ENCODE assay signal across 23 cellular contexts in the genomic region with DNA sequence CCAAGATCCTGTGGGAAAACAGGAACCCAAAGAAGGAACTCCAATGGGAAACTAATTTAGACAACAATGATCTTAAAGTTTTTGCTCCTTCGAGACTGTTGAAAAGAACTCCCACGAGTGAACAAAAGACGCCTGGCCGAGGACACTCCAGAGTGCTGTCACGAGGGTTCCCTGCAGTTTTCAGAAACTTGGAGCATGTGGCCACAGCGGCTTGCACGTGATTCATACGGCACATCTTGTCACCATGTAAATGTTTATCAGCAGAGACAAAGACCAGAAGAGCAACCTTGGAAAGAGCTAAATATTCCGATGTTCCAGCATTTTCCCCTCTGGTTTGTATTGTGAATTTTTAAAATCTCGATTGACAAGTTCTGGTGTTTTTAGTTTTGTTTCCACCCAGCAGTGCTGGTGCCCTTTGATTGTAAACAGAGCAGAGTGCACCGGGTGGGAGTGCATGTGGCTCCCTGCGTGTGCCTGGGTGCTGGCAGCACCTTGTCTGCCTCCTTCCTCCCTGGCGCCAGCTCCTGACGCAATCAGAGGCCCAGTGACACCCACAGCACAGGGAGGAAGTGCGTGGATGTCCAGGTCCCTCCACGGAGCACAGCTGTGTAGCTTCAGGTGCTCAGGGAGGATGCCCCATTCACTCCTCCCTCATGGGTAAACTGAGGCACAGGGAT.
"Had no signal": no experiment of that assay in that cellular context is flagged by ENCODE, and none has a peak within 500 bp of the region (broad histone marks: within the 10 kb centered on the region; RNA-seq: fewer than 3 reads in every experiment).

No MANE protein-coding gene starts in this region.

- H3K27ac Mint-ChIP-seq: activated B cell treated with CpG ODN at 0.5 μM for 24 hours; activated CD8-positive, alpha-beta T cell treated with anti-CD3 and anti-CD28 coated beads, Interleukin-2, amount 10 ng/mL, durations not matched to agents 7 days and 5 days; memory B cell; stimulated activated naive CD8-positive, alpha-beta T cell treated with anti-CD3 and anti-CD28 coated beads, Interleukin-15, Interleukin-2, amounts not matched to agents 100 ng/mL and 50 ng/mL, for 24 hours had no signal

- H3K4me3 Mint-ChIP-seq: activated B cell treated with CpG ODN at 0.5 μM for 24 hours; activated CD8-positive, alpha-beta T cell treated with anti-CD3 and anti-CD28 coated beads, Interleukin-2, amount 10 ng/mL, durations not matched to agents 7 days and 5 days; activated T-cell treated with anti-CD3 and anti-CD28 coated beads, Interleukin-2, amount 50 U/mL, for 4 hours; central memory CD8-positive, alpha-beta T cell; memory B cell; naive B cell; neural crest cell; stimulated activated naive CD8-positive, alpha-beta T cell treated with anti-CD3 and anti-CD28 coated beads, Interleukin-15, Interleukin-2, amounts not matched to agents 100 ng/mL and 50 ng/mL, for 24 hours; T-cell had no signal

- H3K27me3 ChIP-seq: brain microvascular endothelial cell, left lung, ovary, suprapubic skin had no signal

- H3K4me3 ChIP-seq: coronary artery, left lung, ovary, psoas muscle, suprapubic skin, transverse colon had no signal

- H3K27ac ChIP-seq: brain microvascular endothelial cell, coronary artery, left lung, ovary, psoas muscle, suprapubic skin had no signal

- DNase-seq: activated B cell treated with CpG ODN at 0.5 μM for 24 hours; activated CD4-positive, alpha-beta T cell treated with anti-CD3 and anti-CD28 coated beads for 48 hours; activated CD8-positive, alpha-beta T cell treated with anti-CD3 and anti-CD28 coated beads, Interleukin-2, amount 10 ng/mL, durations not matched to agents 7 days and 5 days; activated effector memory CD4-positive, alpha-beta T cell treated with anti-CD3 and anti-CD28 coated beads, Interleukin-2, amount 50 U/mL, for 16 hours; activated naive CD4-positive, alpha-beta T cell treated with anti-CD3 and anti-CD28 coated beads, Interleukin-2, amount 50 U/mL, for 16 hours; activated T-cell treated with anti-CD3 and anti-CD28 coated beads, Interleukin-2, amount 50 U/mL, for 4 hours; aorta; brain microvascular endothelial cell; kidney; naive B cell; ovary; psoas muscle; stimulated activated CD4-positive, alpha-beta T cell treated with anti-CD3 and anti-CD28 coated beads, Interleukin-2, amount 100 ng/mL, for 24 hours; T-cell; T-helper 9 cell; transverse colon had no signal

- H3K27me3 Mint-ChIP-seq: stimulated activated naive CD8-positive, alpha-beta T cell treated with anti-CD3 and anti-CD28 coated beads, Interleukin-15, Interleukin-2, amounts not matched to agents 100 ng/mL and 50 ng/mL, for 24 hours; T-cell had no signal

- H3K4me1 Mint-ChIP-seq: central memory CD8-positive, alpha-beta T cell; neural crest cell had no signal

- H3K4me1 ChIP-seq: left lung, psoas muscle, suprapubic skin, transverse colon had no signal

- H3K9me3 ChIP-seq: left lung, ovary, psoas muscle, suprapubic skin, transverse colon had no signal

- H3K36me3 Mint-ChIP-seq: memory B cell, naive B cell, T-cell had no signal

- H3K36me3 ChIP-seq: brain microvascular endothelial cell, left lung, ovary, suprapubic skin, transverse colon had no signal

- H3K9me3 Mint-ChIP-seq: activated B cell treated with CpG ODN at 0.5 μM for 24 hours; activated T-cell treated with anti-CD3 and anti-CD28 coated beads, Interleukin-2, amount 50 U/mL, for 4 hours; central memory CD8-positive, alpha-beta T cell; memory B cell; naive B cell; neural crest cell; stimulated activated naive CD8-positive, alpha-beta T cell treated with anti-CD3 and anti-CD28 coated beads, Interleukin-15, Interleukin-2, amounts not matched to agents 100 ng/mL and 50 ng/mL, for 24 hours; T-cell had no signal
